ENCODE assay signal across 8 cellular contexts in the genomic region with DNA sequence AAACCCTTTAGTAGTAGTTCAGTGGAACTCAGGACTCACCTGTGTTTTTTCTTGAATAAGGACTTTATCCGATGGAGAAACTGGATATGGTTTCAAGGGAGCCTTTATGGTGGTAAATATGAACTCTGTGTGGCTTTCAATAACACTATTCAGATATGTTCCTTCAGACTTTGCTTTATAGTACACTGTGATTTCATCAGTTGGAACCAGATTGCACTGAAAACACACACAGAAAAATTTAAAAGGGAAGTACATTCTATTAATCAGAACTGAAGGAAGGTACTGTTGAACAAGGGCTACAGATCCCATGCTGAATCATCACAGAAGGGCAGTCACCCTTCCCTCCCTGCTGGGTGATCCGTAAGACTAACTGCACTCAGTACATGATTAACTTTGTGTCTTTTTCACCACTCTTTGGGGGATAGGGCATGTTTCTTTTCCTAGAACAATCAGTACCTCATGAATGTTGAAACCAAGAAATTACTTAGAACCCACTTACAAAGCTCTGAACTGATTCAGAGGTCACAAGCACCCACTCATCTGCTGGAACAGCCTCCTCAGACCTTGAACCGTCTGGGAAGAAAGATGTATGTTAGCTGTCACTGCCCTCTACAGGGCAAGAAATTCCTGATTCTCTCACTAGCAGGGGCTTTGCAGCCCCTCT. TPM values are rescaled to one million over a fixed set of nuclear protein-coding genes. Genes with fewer than 3 reads are reported as not detected.
DNase-seq lines count a peak whose midpoint lies in the region; ATAC-seq, FAIRE-seq and TF ChIP-seq lines count a peak whose summit lies in the region.

No MANE protein-coding gene starts in this region.

- H3K4me1 ChIP-seq in A549 (peaks cover 43% of the 10 kb centered on the region), gastroesophageal sphincter (no peaks in the 10 kb centered on the region)

- TF ChIP-seq EP300 in A549 (IDR thresholded peaks at IDR 0.05): no peak
- TF ChIP-seq EP300 in gastroesophageal sphincter (IDR thresholded peaks at IDR 0.05): no peak

- H3K27ac ChIP-seq in A549: peak overlapping the region; percentile 60 to 69; a peak in 5 of 6 replicates
- no peak overlapping the region for H3K27ac ChIP-seq in gastroesophageal sphincter

- H3K4me2 ChIP-seq in A549: no peak overlapping the region

- TF ChIP-seq RAD21 in A549 (conservative IDR thresholded peaks at IDR 0.05 in 1 of 2, IDR thresholded peaks at IDR 0.05 in 1 of 2): peak; percentile 40 to 48; a peak in 4 of 5 replicates

- TF ChIP-seq POLR2A in A549 (IDR thresholded peaks at IDR 0.05; ENCODE audit: low read length) (no peak), gastroesophageal sphincter (IDR thresholded peaks at IDR 0.05) (no peak)

- DNase-seq in A549 (ENCODE audit: low read depth in 1 of 2, low spot score in 1 of 2): peak; percentile 18 to 28
- DNase-seq in astrocyte of the spinal cord (ENCODE audit: low read depth, low spot score): peak; percentile 93
- peak; percentile 96 for DNase-seq in kidney glomerular epithelial cell (lab: John Stamatoyannopoulos, UW)
- DNase-seq in COR-L47 (lab: John Stamatoyannopoulos, UW): no peak
- DNase-seq in stimulated activated CD4-positive, alpha-beta T cell treated with anti-CD3 and anti-CD28 coated beads, Interleukin-15, amount 100 ng/mL, for 24 hours: no peak

- H3K36me3 ChIP-seq in gastroesophageal sphincter: peaks cover 6 to 100% of the 10 kb centered on the region in 2 donors

- ATAC-seq in A549 (peak; percentile 69 to 76), HG03457 (IDR thresholded peaks at IDR 0.05; ENCODE audit: unreplicated experiment) (no peak), gastroesophageal sphincter (no peak)

- no peak overlapping the region for H3K4me3 ChIP-seq in A549
- no peak overlapping the region for H3K4me3 ChIP-seq in GM12875 (ENCODE audit: low read depth, low read length)
- H3K4me3 ChIP-seq in astrocyte of the spinal cord (ENCODE audit: low read depth, low read length): no peak overlapping the region
- no peak overlapping the region for H3K4me3 ChIP-seq in gastroesophageal sphincter

- FAIRE-seq in A549 (lab: Jason Lieb, UNC): no peak

- H3K27me3 ChIP-seq in gastroesophageal sphincter: no peaks in the 10 kb centered on the region

- WGBS in A549 (ENCODE audit: missing lambda C conversion rate): 60% methylated on average over 3 of the region's 3 CpGs
- WGBS in gastroesophageal sphincter (ENCODE audit: low coverage in 1 of 2), 2 donors: 45 to 58% methylated on average over 3 of the region's 3 CpGs

- H3K9me3 ChIP-seq in A549: no peaks in the 10 kb centered on the region
- no peaks in the 10 kb centered on the region for H3K9me3 ChIP-seq in gastroesophageal sphincter

- CTCF ChIA-PET in A549 (lab: Yijun Ruan, JAX): interaction anchor here (0.7 to 11.5 kb wide), 19 partner anchors 8 to 387 kb away, joined by 3 to 214 read pairs (median 4); no protein-coding TSS in a partner anchor

- POLR2A ChIA-PET in A549 (lab: Yijun Ruan, JAX): interaction anchor here (0.7 kb wide), 1 partner anchor 102 kb away, joined by 3 read pairs; no protein-coding TSS in a partner anchor

- TF ChIP-seq CTCF in A549 (IDR thresholded peaks at IDR 0.05) (peak; percentile 48; the same call in 2 of the 3 replicates), GM12875 (IDR thresholded peaks at IDR 0.05; ENCODE audit: borderline replicate concordance, insufficient read depth, low read depth, low read length) (0 out of 2 replicates have a peak, but pooled peaks have one; percentile 3), astrocyte of the spinal cord (IDR thresholded peaks at IDR 0.05; ENCODE audit: low read depth, low read length) (peak; percentile 54), gastroesophageal sphincter (IDR thresholded peaks at IDR 0.05) (peak in 2 of 4 experiments; percentile 11 to 41)

- in situ Hi-C loops in astrocyte of the spinal cord (cut with HindIII; ENCODE audit: low sequenced_read_pairs): no loop called here

TF ChIP-seq in A549, 52 proteins besides CTCF, POLR2A, EP300 and RAD21:
- peak; percentile 22; the same call in 1 of the 3 replicates for TF ChIP-seq SMC3 (IDR thresholded peaks at IDR 0.05)
- no peak for TF ChIP-seq CHD2 (IDR thresholded peaks at IDR 0.05; ENCODE audit: low read length, partially characterized antibody)
- TF ChIP-seq JUNB (IDR thresholded peaks at IDR 0.05): 0 out of 2 replicates have a peak, but pooled peaks have one; percentile 16
- TF ChIP-seq, protein P1, sequence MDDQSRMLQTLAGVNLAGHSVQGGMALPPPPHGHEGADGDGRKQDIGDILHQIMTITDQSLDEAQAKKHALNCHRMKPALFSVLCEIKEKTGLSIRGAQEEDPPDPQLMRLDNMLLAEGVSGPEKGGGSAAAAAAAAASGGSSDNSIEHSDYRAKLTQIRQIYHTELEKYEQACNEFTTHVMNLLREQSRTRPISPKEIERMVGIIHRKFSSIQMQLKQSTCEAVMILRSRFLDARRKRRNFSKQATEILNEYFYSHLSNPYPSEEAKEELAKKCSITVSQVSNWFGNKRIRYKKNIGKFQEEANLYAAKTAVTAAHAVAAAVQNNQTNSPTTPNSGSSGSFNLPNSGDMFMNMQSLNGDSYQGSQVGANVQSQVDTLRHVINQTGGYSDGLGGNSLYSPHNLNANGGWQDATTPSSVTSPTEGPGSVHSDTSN (IDR thresholded peaks at IDR 0.05): no peak

RNA-seq across cellular contexts. Expression of gene IARS1, which starts 51.2 kb away (rescaled TPM):
- polyA plus RNA-seq in A549 (2011; rRNA removed) (244 and 328 TPM in 2 replicates), A549 (2017; fragmentation: RNase III; extraction: RNeasy Plus Mini Kit Qiagen cat#74134 plus additional on column Dnase treatment) (120 to 133 TPM (median 121 TPM) in 3 replicates)
- 43.6 and 46.2 TPM in 2 replicates for polyA plus RNA-seq in A549 (2012; cell fraction: cytosol; rRNA removed)
- polyA plus RNA-seq in A549 (2012; cell fraction: nucleus; rRNA removed): 37.9 and 80.8 TPM in 2 replicates
- 283 and 306 TPM in 2 replicates for polyA minus RNA-seq in A549 (2011; rRNA and poly(A)+ RNA removed)
- 10 to 100 TPM; 56.6 to 78.8 (median 75.0) TPM for total RNA-seq in gastroesophageal sphincter

Comparison
In these comparisons a context has a peak if more than half of its experiments do, and no peak if none do; other contexts are left out.
1. ATAC-seq: peak in A549 (2 of 2); none in HG03457 (single experiment) and gastroesophageal sphincter (single experiment).
2. DNase-seq: peak in A549 (2 of 2), astrocyte of the spinal cord (single experiment) and kidney glomerular epithelial cell (single experiment); none in COR-L47 (single experiment) and stimulated activated CD4-positive, alpha-beta T cell treated with anti-CD3 and anti-CD28 coated beads, Interleukin-15, amount 100 ng/mL, for 24 hours (single experiment).
3. H3K27ac ChIP-seq: peak in A549 (2 of 2); none in gastroesophageal sphincter (0 of 4).